In the genomic region with DNA sequence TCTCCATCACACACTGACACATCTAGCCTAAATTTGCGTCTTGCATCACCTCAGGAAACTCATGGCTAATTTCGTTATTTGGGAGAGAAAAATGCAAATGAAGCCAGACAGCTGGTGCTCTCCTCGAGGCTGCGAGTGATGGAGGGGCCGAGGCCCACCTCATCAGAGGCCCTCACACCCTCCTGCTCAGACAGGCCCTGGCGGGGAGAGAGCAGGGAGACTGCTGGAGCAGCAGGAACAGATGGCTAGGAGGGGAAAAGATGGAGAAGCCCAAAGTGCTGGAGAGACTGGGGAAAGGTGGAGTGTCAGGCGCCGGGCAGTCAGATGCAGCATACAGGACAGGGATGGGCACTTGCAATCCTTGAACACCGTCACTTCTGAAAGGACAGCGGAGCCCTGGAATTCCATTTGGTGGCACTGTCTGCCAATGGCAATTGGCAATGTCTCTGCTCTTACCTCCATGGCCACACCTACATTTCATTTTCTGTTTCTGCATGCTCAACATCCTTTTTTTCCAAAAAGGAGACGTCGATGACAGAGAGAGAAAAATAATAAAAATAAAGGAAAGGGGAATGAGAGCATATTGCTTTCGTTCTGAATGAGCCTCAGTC, we compare ENCODE assay signal across 15 cellular contexts.
"Had no signal": no experiment of that assay in that cellular context is flagged by ENCODE, and none has a peak within 500 bp of the region (broad histone marks: within the 10 kb centered on the region; RNA-seq: fewer than 3 reads in every experiment).

No MANE protein-coding gene starts in this region.

- H3K4me3 Mint-ChIP-seq: activated naive CD4-positive, alpha-beta T cell treated with anti-CD3 and anti-CD28 coated beads, Interleukin-2, amount 50 U/mL, for 24 hours; immature natural killer cell; naive B cell had no signal

- H3K4me3 ChIP-seq: dorsolateral prefrontal cortex, esophagus muscularis mucosa, lower lobe of right lung, right atrium auricular region, skin epidermis had no signal

- ATAC-seq: left cardiac atrium, lower lobe of right lung had no signal

- H3K27ac ChIP-seq: dorsolateral prefrontal cortex, esophagus muscularis mucosa, lower lobe of right lung, neutrophil, right atrium auricular region, skin epidermis had no signal

- FAIRE-seq: endometrium had no signal

- H3K9me3 ChIP-seq: esophagus muscularis mucosa, lower lobe of right lung, neutrophil, right atrium auricular region had no signal

- H3K27ac Mint-ChIP-seq: activated naive CD4-positive, alpha-beta T cell treated with anti-CD3 and anti-CD28 coated beads, Interleukin-2, amount 50 U/mL, for 24 hours; immature natural killer cell; naive B cell had no signal

- H3K36me3 ChIP-seq: esophagus muscularis mucosa, lower lobe of right lung, neutrophil, right atrium auricular region had no signal

- DNase-seq: activated T-cell treated with anti-CD3 and anti-CD28 coated beads, Interleukin-2, amount 50 U/mL, for 1 hour; amniotic stem cell; dorsolateral prefrontal cortex; immature natural killer cell; left cardiac atrium; lower lobe of right lung; naive B cell; posterior cingulate gyrus had no signal

- H3K27me3 ChIP-seq: neutrophil, right atrium auricular region had no signal

- H3K36me3 Mint-ChIP-seq: activated naive CD4-positive, alpha-beta T cell treated with anti-CD3 and anti-CD28 coated beads, Interleukin-2, amount 50 U/mL, for 24 hours; brain; immature natural killer cell; naive B cell had no signal

- H3K4me1 Mint-ChIP-seq: activated naive CD4-positive, alpha-beta T cell treated with anti-CD3 and anti-CD28 coated beads, Interleukin-2, amount 50 U/mL, for 24 hours; immature natural killer cell; naive B cell had no signal

- H3K9me3 Mint-ChIP-seq: activated naive CD4-positive, alpha-beta T cell treated with anti-CD3 and anti-CD28 coated beads, Interleukin-2, amount 50 U/mL, for 24 hours; brain had no signal

- H3K4me1 ChIP-seq: esophagus muscularis mucosa, lower lobe of right lung, right atrium auricular region had no signal
